In the genomic region with DNA sequence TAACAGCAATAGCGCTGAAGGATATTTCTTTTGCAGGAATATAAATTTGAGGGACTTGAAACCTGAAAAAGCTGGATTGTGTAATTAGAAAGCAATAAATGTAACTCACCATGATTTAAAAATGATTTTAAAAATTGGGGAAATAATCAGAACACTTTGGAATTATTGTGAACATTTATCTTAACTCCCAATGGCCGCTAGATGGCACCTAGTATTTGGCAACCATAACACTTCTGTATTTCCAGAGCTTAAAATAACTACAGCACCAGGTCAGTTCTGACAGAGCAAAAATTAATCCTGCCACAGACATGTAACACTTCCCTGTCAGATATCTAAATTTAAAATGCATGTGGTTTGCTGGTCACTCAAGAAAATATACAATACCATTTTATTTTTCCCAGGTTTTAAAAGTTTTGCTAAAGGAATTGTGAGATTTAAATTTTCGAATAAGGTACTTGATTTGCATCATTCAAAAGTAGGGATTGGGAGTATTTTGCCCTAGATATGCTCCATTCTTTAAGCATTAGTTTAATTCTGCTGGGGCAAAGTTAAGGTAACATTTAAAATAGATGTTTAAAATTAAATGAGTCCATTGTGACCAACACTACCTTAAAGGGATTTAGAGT, we compare ENCODE assay signal across 8 cellular contexts.
DNase-seq lines count a peak whose midpoint lies in the region; ATAC-seq lines count a peak whose summit lies in the region.

No MANE protein-coding gene starts in this region.

- ATAC-seq in GM21390 (IDR thresholded peaks at IDR 0.05; ENCODE audit: unreplicated experiment) (peak; percentile 77), HG03565 (IDR thresholded peaks at IDR 0.05; ENCODE audit: unreplicated experiment) (peak; percentile 77), HG03571 (IDR thresholded peaks at IDR 0.05; ENCODE audit: unreplicated experiment) (no peak)

- DNase-seq in DMS53 treated with DMSO at 0.1 percent for 48 hours (lab: John Stamatoyannopoulos, UW; ENCODE audit: unreplicated experiment): peak; percentile 73
- DNase-seq in NOMO-1 (lab: John Stamatoyannopoulos, UW; ENCODE audit: unreplicated experiment in 2 of 2): peak; percentile 42 to 46
- peak; percentile 67 for DNase-seq in dedifferentiated amniotic fluid mesenchymal stem cell (ENCODE audit: extremely low spot score)
- DNase-seq in midbrain (lab: John Stamatoyannopoulos, UW): peak; percentile 3
- DNase-seq in foreskin melanocyte: no peak
